21 cellular contexts compared by ENCODE assay signal in genomic region chr21:31975491-31975890, GRCh38.
A peak's percentile ranks its signal among the peaks of the same experiment; 100 is the strongest.
DNase-seq lines count a peak whose midpoint lies in the region; ATAC-seq, FAIRE-seq and TF ChIP-seq lines count a peak whose summit lies in the region.
"Had no signal": no experiment of that assay in that cellular context is flagged by ENCODE, and none has a peak within 500 bp of the region (broad histone marks: within the 10 kb centered on the region; RNA-seq: fewer than 3 reads in every experiment).

No MANE protein-coding gene starts in this region.

- intact Hi-C loops in K562 (cut with micrococcal nuclease) = no loop called here

- ATAC-seq in activated naive CD8-positive, alpha-beta T cell treated with anti-CD3 and anti-CD28 coated beads, Interleukin-2, amount 10 ng/mL, durations not matched to agents 7 days and 5 days (ENCODE audit: low read depth) = no peak
- ATAC-seq in K562 (no peak), HG03175 (IDR thresholded peaks at IDR 0.05; ENCODE audit: unreplicated experiment) (no peak)
- ATAC-seq: HCT116 had no signal

- peaks cover 26% of the 10 kb centered on the region for H3F3A ChIP-seq in neural progenitor cell (ENCODE audit: low read depth)

- peaks cover 6 to 15% of the 10 kb centered on the region in 2 experiments; a peak in 4 of 5 replicates for H3K27me3 ChIP-seq in K562 (ENCODE audit: control insufficient read depth in 2 of 2, insufficient read depth in 2 of 2, low read length in 2 of 2)
- H3K27me3 ChIP-seq in neural progenitor cell = no peaks in the 10 kb centered on the region
- H3K27me3 ChIP-seq: BLaER1 had no signal

- FAIRE-seq in K562 (lab: Jason Lieb, UNC) = no peak
- FAIRE-seq: D721Med, GM12891, GM18507 had no signal

- no peak for TF ChIP-seq EP300 in K562 (IDR thresholded peaks at IDR 0.05; ENCODE audit: low read length)

- H3K4me1 Mint-ChIP-seq in activated naive CD8-positive, alpha-beta T cell treated with anti-CD3 and anti-CD28 coated beads, Interleukin-2, amount 10 ng/mL, durations not matched to agents 7 days and 5 days = peaks cover 23% of the 10 kb centered on the region
- H3K4me1 Mint-ChIP-seq in activated naive CD8-positive, alpha-beta T cell treated with anti-CD3 and anti-CD28 coated beads for 36 hours = peaks cover 24% of the 10 kb centered on the region
- peaks cover 27% of the 10 kb centered on the region for H3K4me1 Mint-ChIP-seq in neural progenitor cell

- CTCF ChIA-PET in K562 (lab: Yijun Ruan, JAX; ENCODE audit: low intra/inter-chr PET ratio) = no interaction called here

- 0% methylated on average over 6 of the region's 6 CpGs for WGBS in K562 (ENCODE audit: insufficient coverage, low coverage, missing lambda C conversion rate)

- H3K4me2 ChIP-seq in K562 (ENCODE audit: insufficient read depth, low read length) (no peak overlapping the region), neural progenitor cell (peak overlapping the region; percentile 9)
- H3K4me2 ChIP-seq: BLaER1, GM23338 had no signal

- H3K27ac ChIP-seq in K562 (ENCODE audit: extremely low read depth, low read depth, low read length) (no peak overlapping the region), neural progenitor cell (no peak overlapping the region)
- H3K27ac ChIP-seq: BLaER1 had no signal

- no TSS peak for BruUV-seq in K562 (replicated peaks; lab: Mats Ljungman, UMichigan)

- peaks cover 19% of the 10 kb centered on the region for H3K9me3 Mint-ChIP-seq in activated naive CD8-positive, alpha-beta T cell treated with anti-CD3 and anti-CD28 coated beads, Interleukin-2, amount 10 ng/mL, durations not matched to agents 7 days and 5 days
- H3K9me3 Mint-ChIP-seq in activated naive CD8-positive, alpha-beta T cell treated with anti-CD3 and anti-CD28 coated beads for 36 hours = peaks cover 8% of the 10 kb centered on the region
- H3K9me3 Mint-ChIP-seq in neural progenitor cell = peaks cover 3% of the 10 kb centered on the region
- H3K9me3 Mint-ChIP-seq: CD4-positive, alpha-beta T cell; GM23338; H9 had no signal

- TF ChIP-seq RAD21 in K562 (CRISPR knock-in tag; conservative IDR thresholded peaks at IDR 0.05 in 1 of 2, IDR thresholded peaks at IDR 0.05 in 1 of 2) = no peak

- TF ChIP-seq POLR2A in K562 (conservative IDR thresholded peaks at IDR 0.05) = no peak

- in situ Hi-C loops in K562 (cut with MboI) = no loop called here

- H4K20me1 ChIP-seq in K562 (replicated peaks; ENCODE audit: control insufficient read depth, insufficient read depth, low read length) (no peaks in the 10 kb centered on the region), neural progenitor cell (ENCODE audit: low read depth) (peaks cover 7% of the 10 kb centered on the region)
- H4K20me1 ChIP-seq: BLaER1 had no signal

- DNase-seq in activated naive CD8-positive, alpha-beta T cell treated with anti-CD3 and anti-CD28 coated beads, Interleukin-2, amount 10 ng/mL, durations not matched to agents 7 days and 5 days = no peak
- no peak for DNase-seq in activated naive CD8-positive, alpha-beta T cell treated with anti-CD3 and anti-CD28 coated beads for 36 hours
- no peak for DNase-seq in K562 (ENCODE audit: extremely low read depth in 1 of 4, low spot score in 3 of 4)
- DNase-seq in neural progenitor cell (ENCODE audit: low spot score) = no peak
- DNase-seq in NCI-H524 treated with DMSO at 0.1 percent for 48 hours (lab: John Stamatoyannopoulos, UW) = no peak
- no peak for DNase-seq in SW480 (ENCODE audit: low spot score)
- DNase-seq: CD4-positive, alpha-beta T cell; CD8-positive, alpha-beta memory T cell; DMS 273 treated with DMSO at 0.1 percent for 48 hours; DMS79 treated with DMSO at 0.1 percent for 48 hours; GF-D8; H9 had no signal

- H3K36me3 Mint-ChIP-seq in activated naive CD8-positive, alpha-beta T cell treated with anti-CD3 and anti-CD28 coated beads, Interleukin-2, amount 10 ng/mL, durations not matched to agents 7 days and 5 days = peaks cover 22% of the 10 kb centered on the region
- H3K36me3 Mint-ChIP-seq in activated naive CD8-positive, alpha-beta T cell treated with anti-CD3 and anti-CD28 coated beads for 36 hours = peaks cover 11% of the 10 kb centered on the region
- peaks cover 45% of the 10 kb centered on the region for H3K36me3 Mint-ChIP-seq in neural progenitor cell
- H3K36me3 Mint-ChIP-seq: CD14-positive monocyte; CD8-positive, alpha-beta memory T cell had no signal

- H3K36me3 ChIP-seq in K562 (ENCODE audit: control insufficient read depth, insufficient read depth, low read length) (no peaks in the 10 kb centered on the region), neural progenitor cell (no peaks in the 10 kb centered on the region)

- H3K4me3 ChIP-seq in K562 (no peak overlapping the region), neural progenitor cell (no peak overlapping the region)
- H3K4me3 ChIP-seq: BLaER1, GM23338 had no signal

- no peaks in the 10 kb centered on the region for H3K9me1 ChIP-seq in K562 (ENCODE audit: control insufficient read depth, insufficient read depth, low read length)

- H2AFZ ChIP-seq in K562 (ENCODE audit: low read depth, low read length) (no peak overlapping the region), neural progenitor cell (replicated peaks) (no peak overlapping the region)
- H2AFZ ChIP-seq: GM23338 had no signal

- peaks cover 10% of the 10 kb centered on the region for H3K27me3 Mint-ChIP-seq in activated naive CD8-positive, alpha-beta T cell treated with anti-CD3 and anti-CD28 coated beads, Interleukin-2, amount 10 ng/mL, durations not matched to agents 7 days and 5 days
- no peaks in the 10 kb centered on the region for H3K27me3 Mint-ChIP-seq in activated naive CD8-positive, alpha-beta T cell treated with anti-CD3 and anti-CD28 coated beads for 36 hours
- no peaks in the 10 kb centered on the region for H3K27me3 Mint-ChIP-seq in neural progenitor cell (ENCODE audit: insufficient read depth, low read depth)

- H3K9ac ChIP-seq in K562 (ENCODE audit: insufficient read depth in 1 of 2, low read depth in 2 of 2, low read length in 2 of 2) (no peak overlapping the region), neural progenitor cell (no peak overlapping the region)
- H3K9ac ChIP-seq: BLaER1 had no signal

- H3K9me3 ChIP-seq in K562 (replicated peaks; ENCODE audit: control insufficient read depth, insufficient read depth, low read depth, low read length) (no peaks in the 10 kb centered on the region), neural progenitor cell (ENCODE audit: low read depth) (no peaks in the 10 kb centered on the region)

- no peak overlapping the region for H3K4me3 Mint-ChIP-seq in activated naive CD8-positive, alpha-beta T cell treated with anti-CD3 and anti-CD28 coated beads, Interleukin-2, amount 10 ng/mL, durations not matched to agents 7 days and 5 days
- no peak overlapping the region for H3K4me3 Mint-ChIP-seq in activated naive CD8-positive, alpha-beta T cell treated with anti-CD3 and anti-CD28 coated beads for 36 hours
- no peak overlapping the region for H3K4me3 Mint-ChIP-seq in neural progenitor cell
- H3K4me3 Mint-ChIP-seq: B cell; CD14-positive monocyte; CD4-positive, alpha-beta T cell; GM23338; H9 had no signal

- peak overlapping the region; percentile 84 for H3K27ac Mint-ChIP-seq in activated naive CD8-positive, alpha-beta T cell treated with anti-CD3 and anti-CD28 coated beads, Interleukin-2, amount 10 ng/mL, durations not matched to agents 7 days and 5 days
- no peak overlapping the region for H3K27ac Mint-ChIP-seq in activated naive CD8-positive, alpha-beta T cell treated with anti-CD3 and anti-CD28 coated beads for 36 hours
- no peak overlapping the region for H3K27ac Mint-ChIP-seq in neural progenitor cell
- H3K27ac Mint-ChIP-seq: B cell; CD14-positive monocyte; CD4-positive, alpha-beta T cell; GM23338; H9 had no signal

- POLR2A ChIA-PET in activated naive CD8-positive, alpha-beta T cell treated with anti-CD3 and anti-CD28 coated beads, Interleukin-2, amount 10 ng/mL, durations not matched to agents 7 days and 5 days (lab: Charles Lee) = no interaction called here
- POLR2A ChIA-PET in K562 (lab: Yijun Ruan, JAX) = interaction anchor here (1.1 kb wide), 1 partner anchor 9 kb away, joined by 3 read pairs; no protein-coding TSS in a partner anchor

- no peaks in the 10 kb centered on the region for H3K79me2 ChIP-seq in K562 (ENCODE audit: control insufficient read depth, insufficient read depth, low read length)
- no peaks in the 10 kb centered on the region for H3K79me2 ChIP-seq in neural progenitor cell (ENCODE audit: low read depth)

- TF ChIP-seq CTCF in K562 (IDR thresholded peaks at IDR 0.05 in 2 of 3, conservative IDR thresholded peaks at IDR 0.05 in 1 of 3; ENCODE audit: insufficient read depth in 2 of 3, low read depth in 1 of 3, low read length in 3 of 3) (no peak), neural progenitor cell (IDR thresholded peaks at IDR 0.05) (no peak)

- H3K4me1 ChIP-seq in K562 (replicated peaks in 1 of 2; ENCODE audit: control insufficient read depth in 2 of 2, insufficient read depth in 2 of 2, low read length in 2 of 2) (no peaks in the 10 kb centered on the region), neural progenitor cell (peaks cover 21% of the 10 kb centered on the region)

TF ChIP-seq in K562, 482 proteins besides CTCF, POLR2A, EP300 and RAD21:
- no peak for TF ChIP-seq SIN3A (IDR thresholded peaks at IDR 0.05; ENCODE audit: borderline replicate concordance in 2 of 2, control insufficient read depth in 1 of 2, low read depth in 2 of 2, low read length in 2 of 2)
- TF ChIP-seq TFE3 (CRISPR knock-in tag; IDR thresholded peaks at IDR 0.05) = peak; percentile 90
- TF ChIP-seq RAD51 (IDR thresholded peaks at IDR 0.05; ENCODE audit: borderline replicate concordance, low read depth) = peak; percentile 70; the same call in 1 of the 2 replicates
- 0 out of 2 replicates have a peak, but pooled peaks have one; percentile 22 for TF ChIP-seq TOE1 (IDR thresholded peaks at IDR 0.05; ENCODE audit: borderline replicate concordance)
- no peak for TF ChIP-seq TOE1 (CRISPR knock-in tag; IDR thresholded peaks at IDR 0.05; ENCODE audit: borderline replicate concordance, low read depth)
TF ChIP-seq in K562: peak in this region for 3.
